ENCODE assay signal across 8 cellular contexts in genomic region chr1:235083589-235084323, GRCh38. TPM values are rescaled to one million over a fixed set of nuclear protein-coding genes. Genes with fewer than 3 reads are reported as not detected.
DNase-seq lines count a peak whose midpoint lies in the region; ATAC-seq and TF ChIP-seq lines count a peak whose summit lies in the region.

No MANE protein-coding gene starts in this region.

- DNase-seq in NCI-H1694 treated with DMSO at 0.1 percent for 48 hours (lab: John Stamatoyannopoulos, UW), result peak; percentile 98
- DNase-seq in T-helper 2 cell treated with Interferon-gamma antibody and Interleukin-4, amounts not matched to agents 5 μg/mL and 100 μg/mL, for 36 hours (ENCODE audit: low spot score), result peak; percentile 74
- peak; percentile 92 for DNase-seq in astrocyte of the cerebellum (ENCODE audit: low read depth)
- DNase-seq in hepatocyte (ENCODE audit: low spot score), result peak; percentile 92
- DNase-seq in skeletal muscle cell (ENCODE audit: low read depth), result peak; percentile 83

- peaks cover 29% of the 10 kb centered on the region for H3K4me1 Mint-ChIP-seq in T-helper 2 cell treated with Interferon-gamma antibody and Interleukin-4, amounts not matched to agents 5 μg/mL and 100 μg/mL, for 36 hours (ENCODE audit: low read depth)

- peak overlapping the region; percentile 74 for H3K4me3 Mint-ChIP-seq in T-helper 2 cell treated with Interferon-gamma antibody and Interleukin-4, amounts not matched to agents 5 μg/mL and 100 μg/mL, for 36 hours

- peak overlapping the region; percentile 97 for H3K27ac ChIP-seq in hepatocyte

- H3K4me3 ChIP-seq in astrocyte of the cerebellum (ENCODE audit: low read depth, low read length), result peak overlapping the region; percentile 5
- H3K4me3 ChIP-seq in hepatocyte, result no peak overlapping the region
- H3K4me3 ChIP-seq in skeletal muscle cell (ENCODE audit: low read depth, low read length), result peak overlapping the region; percentile 39

- no peaks in the 10 kb centered on the region for H4K20me1 ChIP-seq in hepatocyte (ENCODE audit: insufficient read depth, poor library complexity, severe bottlenecking)

- in situ Hi-C loops in astrocyte of the cerebellum (cut with HindIII; ENCODE audit: low sequenced_read_pairs), result no loop called here

- TF ChIP-seq CTCF in GM12873 (IDR thresholded peaks at IDR 0.05; ENCODE audit: insufficient read depth, low read depth, low read length, missing control alignments), result peak; percentile 98
- TF ChIP-seq CTCF in astrocyte of the cerebellum (IDR thresholded peaks at IDR 0.05; ENCODE audit: low read depth, low read length, missing control alignments), result peak; percentile 95
- peak; percentile 96 for TF ChIP-seq CTCF in hepatocyte (IDR thresholded peaks at IDR 0.05; ENCODE audit: poor library complexity)

- H3K36me3 ChIP-seq in hepatocyte (replicated peaks; ENCODE audit: insufficient read depth, low read depth), result no peaks in the 10 kb centered on the region

- peaks cover 24% of the 10 kb centered on the region for H3K4me1 ChIP-seq in hepatocyte (ENCODE audit: insufficient read depth)

- H3K27ac Mint-ChIP-seq in T-helper 2 cell treated with Interferon-gamma antibody and Interleukin-4, amounts not matched to agents 5 μg/mL and 100 μg/mL, for 36 hours, result peak overlapping the region; percentile 74

- H3K9me2 ChIP-seq in hepatocyte (replicated peaks; ENCODE audit: insufficient read depth), result no peaks in the 10 kb centered on the region

- no peaks in the 10 kb centered on the region for H3K36me3 Mint-ChIP-seq in T-helper 2 cell treated with Interferon-gamma antibody and Interleukin-4, amounts not matched to agents 5 μg/mL and 100 μg/mL, for 36 hours (ENCODE audit: low read depth)

- no peaks in the 10 kb centered on the region for H3K9me3 Mint-ChIP-seq in T-helper 2 cell treated with Interferon-gamma antibody and Interleukin-4, amounts not matched to agents 5 μg/mL and 100 μg/mL, for 36 hours

- no peaks in the 10 kb centered on the region for H3K79me2 ChIP-seq in hepatocyte

- H3K4me2 ChIP-seq in hepatocyte, result peak overlapping the region; percentile 72

- H3K27me3 ChIP-seq in hepatocyte, result no peaks in the 10 kb centered on the region

- WGBS in hepatocyte (ENCODE audit: low lambda C conversion rate, missing lambda C conversion rate), result 30% methylated on average over 16 of the region's 16 CpGs

- no peak overlapping the region for H2AFZ ChIP-seq in hepatocyte

- peak; percentile 80 for ATAC-seq in HG02852 (IDR thresholded peaks at IDR 0.05; ENCODE audit: unreplicated experiment)
- ATAC-seq in GM18873 (IDR thresholded peaks at IDR 0.05; ENCODE audit: low FRiP score, unreplicated experiment), result no peak

- no peaks in the 10 kb centered on the region for H3K27me3 Mint-ChIP-seq in T-helper 2 cell treated with Interferon-gamma antibody and Interleukin-4, amounts not matched to agents 5 μg/mL and 100 μg/mL, for 36 hours (ENCODE audit: low read depth)

- no peaks in the 10 kb centered on the region for H3K9me3 ChIP-seq in hepatocyte (ENCODE audit: low read depth)

RNA-seq across cellular contexts. Expression of gene TOMM20, which starts 44.9 kb away (rescaled TPM):
- 96.4 and 99.6 TPM in 2 replicates for total RNA-seq in hepatocyte
- 51.8 and 55.0 TPM in 2 replicates for polyA plus RNA-seq in hepatocyte
